ENCODE assay signal across 1 cellular context in genomic region chr19:12937243-12938053, GRCh38.
TF ChIP-seq lines count a peak whose summit lies in the region.

No MANE protein-coding gene starts in this region.

TF ChIP-seq in A549, 52 proteins besides CTCF, POLR2A, EP300 and RAD21 (continued from another document):
- TF ChIP-seq USF2 (IDR thresholded peaks at IDR 0.05) (peak; percentile 61), FOXS1 (CRISPR knock-in tag; IDR thresholded peaks at IDR 0.05) (no peak), TFCP2L1 (CRISPR knock-in tag; IDR thresholded peaks at IDR 0.05) (no peak), ELK1 (IDR thresholded peaks at IDR 0.05; ENCODE audit: low read depth, low read length) (no peak), E2F6 (IDR thresholded peaks at IDR 0.05; ENCODE audit: borderline replicate concordance, low read depth) (no peak)
